Comparison of ENCODE assay signal across 8 cellular contexts in genomic region chr2:241733391-241734207, GRCh38. TPM values are rescaled to one million over a fixed set of nuclear protein-coding genes. Genes with fewer than 3 reads are reported as not detected.
A peak's percentile ranks its signal among the peaks of the same experiment; 100 is the strongest.
DNase-seq lines count a peak whose midpoint lies in the region; ATAC-seq and TF ChIP-seq lines count a peak whose summit lies in the region.

No MANE protein-coding gene starts in this region.

- H3K9me3 Mint-ChIP-seq in nephron progenitor cell: no peaks in the 10 kb centered on the region

- intact Hi-C loops in aorta (cut with DNase I): loop anchor here in 1 of 2 donors (10.0 kb wide), 1 partner anchor 141 kb away; no protein-coding TSS in a partner anchor

- no peaks in the 10 kb centered on the region for H3K9me3 ChIP-seq in effector memory CD4-positive, alpha-beta T cell (ENCODE audit: control insufficient read depth, low read length)
- no peaks in the 10 kb centered on the region for H3K9me3 ChIP-seq in aorta (ENCODE audit: control insufficient read depth, low read length)

- TF ChIP-seq CTCF in BJ (IDR thresholded peaks at IDR 0.05; ENCODE audit: insufficient read depth, low read depth, low read length) (no peak), nephron progenitor cell (IDR thresholded peaks at IDR 0.05) (no peak)

- peak overlapping the region; percentile 82 for H3K4me3 ChIP-seq in BJ (ENCODE audit: low read depth, low read length)
- H3K4me3 ChIP-seq in effector memory CD4-positive, alpha-beta T cell (ENCODE audit: insufficient read depth, low read depth, low read length, poor library complexity, severe bottlenecking): peak overlapping the region; percentile 85
- no peak overlapping the region for H3K4me3 ChIP-seq in aorta (ENCODE audit: low read length in 2 of 2)

- H3K27ac ChIP-seq in effector memory CD4-positive, alpha-beta T cell (ENCODE audit: insufficient read depth, low read length, poor library complexity, severe bottlenecking): peak overlapping the region; percentile 60
- H3K27ac ChIP-seq in aorta (ENCODE audit: low read depth in 1 of 2, low read length in 2 of 2): peak overlapping the region in 1 of 2 donors; percentile 50

- H3K27me3 ChIP-seq in BJ (ENCODE audit: control insufficient read depth, insufficient read depth, low read length) (no peaks in the 10 kb centered on the region), aorta (ENCODE audit: control insufficient read depth in 1 of 2, insufficient read depth in 2 of 2, low read length in 1 of 2) (peaks cover 0 to 2% of the 10 kb centered on the region in 2 donors)
- no peaks in the 10 kb centered on the region for H3K27me3 ChIP-seq in effector memory CD4-positive, alpha-beta T cell (replicated peaks; ENCODE audit: control insufficient read depth, insufficient read depth, low read length, poor library complexity, severe bottlenecking)

- H3K36me3 ChIP-seq in BJ (ENCODE audit: control insufficient read depth, insufficient read depth, low read length) (peaks cover 3% of the 10 kb centered on the region), aorta (ENCODE audit: control insufficient read depth in 1 of 2, insufficient read depth in 2 of 2, low read length in 1 of 2) (no peaks in the 10 kb centered on the region)
- no peaks in the 10 kb centered on the region for H3K36me3 ChIP-seq in effector memory CD4-positive, alpha-beta T cell (ENCODE audit: control insufficient read depth, insufficient read depth, low read length)

- no peak for DNase-seq in BJ (ENCODE audit: low read depth)
- DNase-seq in LoVo (ENCODE audit: low spot score): peak; percentile 2
- no peak for DNase-seq in effector memory CD4-positive, alpha-beta T cell
- no peak for DNase-seq in nephron progenitor cell
- no peak for DNase-seq in aorta
- DNase-seq in HK-2 (ENCODE audit: unreplicated experiment): no peak
- DNase-seq in SKM-1 treated with dmso at 0.1 percent for 144 hours (lab: John Stamatoyannopoulos, UW; ENCODE audit: unreplicated experiment): no peak

- H3K36me3 Mint-ChIP-seq in nephron progenitor cell (ENCODE audit: low read depth): peaks cover 19% of the 10 kb centered on the region

- H3K27ac Mint-ChIP-seq in nephron progenitor cell: no peak overlapping the region

- H3K4me3 Mint-ChIP-seq in nephron progenitor cell: peak overlapping the region; percentile 63

- ATAC-seq in aorta (ENCODE audit: low FRiP score) (no peak), GM18868 (IDR thresholded peaks at IDR 0.05; ENCODE audit: unreplicated experiment) (no peak)

- CTCF ChIA-PET in BJ (lab: Yijun Ruan, JAX): interaction anchor here (1.2 to 2.8 kb wide), 7 partner anchors 7 to 145 kb away, joined by 3 to 15 read pairs (median 9); partner anchors contain the start of gene ING5

- POLR2A ChIA-PET in BJ (lab: Charles Lee): no interaction called here

- 87 to 89% methylated on average over 23 of the region's 23 CpGs for WGBS in aorta, 2 donors

- H3K4me1 Mint-ChIP-seq in nephron progenitor cell: peaks cover 36% of the 10 kb centered on the region

- H3K27me3 Mint-ChIP-seq in nephron progenitor cell (ENCODE audit: low read depth, poor library complexity): no peaks in the 10 kb centered on the region

- H3K4me1 ChIP-seq in effector memory CD4-positive, alpha-beta T cell (ENCODE audit: control insufficient read depth, insufficient read depth, low read length, poor library complexity, severe bottlenecking): peaks cover 6% of the 10 kb centered on the region
- no peaks in the 10 kb centered on the region for H3K4me1 ChIP-seq in aorta (ENCODE audit: control insufficient read depth in 1 of 2, insufficient read depth in 2 of 2, low read length in 2 of 2)

RNA-seq across cellular contexts. Expression of gene D2HGDH, which starts 0.8 kb away (rescaled TPM):
- 8.0 and 16.1 TPM in 2 replicates for polyA plus RNA-seq in BJ (2011; rRNA removed)
- 4.1 and 6.5 TPM in 2 replicates for polyA minus RNA-seq in BJ (2011; rRNA and poly(A)+ RNA removed)
- total RNA-seq in aorta: 10 to 100 TPM; 20.5 to 29.9 TPM
- 10 to 100 TPM in 1 of 2 donors, 1 to 10 TPM in 1; 4.1 to 69.8 TPM for polyA plus RNA-seq in aorta

RNA-seq across cellular contexts. Expression of gene ING5, which starts 31.8 kb away (rescaled TPM):
- 24.2 and 27.0 TPM in 2 replicates for polyA plus RNA-seq in BJ (2011; rRNA removed)
- polyA minus RNA-seq in BJ (2011; rRNA and poly(A)+ RNA removed): 13.1 and 27.6 TPM in 2 replicates
- 10 to 100 TPM; 30.7 to 31.7 TPM for total RNA-seq in aorta
- polyA plus RNA-seq in aorta: 10 to 100 TPM; 11.9 to 51.7 TPM

RNA-seq across cellular contexts. Expression of gene GAL3ST2, which starts 43.0 kb away (rescaled TPM):
- polyA plus RNA-seq in BJ (2011; rRNA removed) (not detected in 2 replicates), aorta (not detected)
- polyA minus RNA-seq in BJ (2011; rRNA and poly(A)+ RNA removed): not detected in 2 replicates
- not detected for total RNA-seq in aorta

RNA-seq across cellular contexts. Expression of gene DTYMK, which starts 47.0 kb away (rescaled TPM):
- polyA plus RNA-seq in BJ (2011; rRNA removed) (29.6 and 43.8 TPM in 2 replicates), aorta (10 to 100 TPM in 1 of 2 donors, 1 to 10 TPM in 1; 9.4 to 14.3 TPM)
- 9.9 and 13.1 TPM in 2 replicates for polyA minus RNA-seq in BJ (2011; rRNA and poly(A)+ RNA removed)
- total RNA-seq in aorta: 10 to 100 TPM in 1 of 2 donors, 1 to 10 TPM in 1; 8.4 to 18.5 TPM

Comparison
In these comparisons a context has a peak if more than half of its experiments do, and no peak if none do; other contexts are left out.
1. H3K4me3 ChIP-seq: peak in BJ (single experiment) and effector memory CD4-positive, alpha-beta T cell (single experiment); none in aorta (0 of 2).